1 cellular context compared by ENCODE assay signal in the genomic region with DNA sequence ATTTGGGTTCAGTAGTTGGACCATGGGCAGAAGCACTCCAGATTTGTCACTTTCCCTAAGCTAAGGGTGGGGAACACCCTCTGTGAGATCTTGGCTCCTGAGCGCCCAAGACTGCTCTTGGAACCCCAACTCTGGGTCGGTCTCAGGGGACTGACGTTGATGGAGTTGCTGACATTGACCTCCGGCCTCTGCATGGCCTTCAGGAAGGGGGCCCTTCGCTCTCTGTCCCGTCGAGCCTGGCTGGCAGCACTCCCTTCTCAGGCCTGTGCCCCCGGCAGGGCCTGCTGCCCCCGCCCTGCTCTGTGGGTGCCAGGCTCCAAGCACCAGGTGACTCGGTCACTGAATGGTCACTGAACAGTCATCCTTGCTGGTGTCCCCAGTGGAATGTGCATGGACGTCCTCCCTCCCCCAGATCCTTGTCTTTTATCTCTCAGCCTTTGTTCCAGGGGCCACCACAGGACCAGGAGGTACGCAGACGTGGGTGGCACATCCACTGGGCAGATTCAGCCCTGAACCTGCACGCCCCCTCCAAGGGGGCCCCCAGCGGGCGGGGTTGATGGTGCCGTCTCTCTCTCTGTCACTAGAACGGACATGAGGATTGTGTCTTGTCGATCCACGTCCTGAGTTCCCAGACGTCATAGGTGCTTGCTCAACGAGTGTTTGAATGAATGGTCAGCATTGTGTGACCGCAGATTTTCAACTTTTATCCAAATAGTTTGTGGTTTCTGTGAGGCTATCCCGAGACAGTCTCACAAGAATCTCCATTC.
TF ChIP-seq lines count a peak whose summit lies in the region.

No MANE protein-coding gene starts in this region.

TF ChIP-seq in HepG2, 621 proteins besides CTCF, POLR2A, EP300 and RAD21 (continued from another document and continues in another):
- peak; percentile 88 for TF ChIP-seq PATZ1 (CRISPR knock-in tag; IDR thresholded peaks at IDR 0.05)
- TF ChIP-seq HHEX (CRISPR knock-in tag; IDR thresholded peaks at IDR 0.05): no peak
- TF ChIP-seq KDM4B (CRISPR knock-in tag; IDR thresholded peaks at IDR 0.05): no peak
- TF ChIP-seq PPARG (CRISPR knock-in tag; conservative IDR thresholded peaks at IDR 0.05): 0 out of 2 replicates have a peak, but pooled peaks have one; percentile 22
- no peak for TF ChIP-seq NFAT5 (CRISPR knock-in tag; IDR thresholded peaks at IDR 0.05)
- TF ChIP-seq EHMT2 (IDR thresholded peaks at IDR 0.05; ENCODE audit: borderline replicate concordance, low read depth, low read length): no peak
- no peak for TF ChIP-seq HOXA3 (CRISPR knock-in tag; IDR thresholded peaks at IDR 0.05)
- TF ChIP-seq, protein P1, sequence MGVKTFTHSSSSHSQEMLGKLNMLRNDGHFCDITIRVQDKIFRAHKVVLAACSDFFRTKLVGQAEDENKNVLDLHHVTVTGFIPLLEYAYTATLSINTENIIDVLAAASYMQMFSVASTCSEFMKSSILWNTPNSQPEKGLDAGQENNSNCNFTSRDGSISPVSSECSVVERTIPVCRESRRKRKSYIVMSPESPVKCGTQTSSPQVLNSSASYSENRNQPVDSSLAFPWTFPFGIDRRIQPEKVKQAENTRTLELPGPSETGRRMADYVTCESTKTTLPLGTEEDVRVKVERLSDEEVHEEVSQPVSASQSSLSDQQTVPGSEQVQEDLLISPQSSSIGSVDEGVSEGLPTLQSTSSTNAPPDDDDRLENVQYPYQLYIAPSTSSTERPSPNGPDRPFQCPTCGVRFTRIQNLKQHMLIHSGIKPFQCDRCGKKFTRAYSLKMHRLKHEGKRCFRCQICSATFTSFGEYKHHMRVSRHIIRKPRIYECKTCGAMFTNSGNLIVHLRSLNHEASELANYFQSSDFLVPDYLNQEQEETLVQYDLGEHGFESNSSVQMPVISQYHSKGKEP (CRISPR knock-in tag; IDR thresholded peaks at IDR 0.05): no peak
- peak; percentile 96 for TF ChIP-seq MEIS2 (CRISPR knock-in tag; IDR thresholded peaks at IDR 0.05)
- no peak; the same call in 1 of the 2 replicates for TF ChIP-seq GABPB1 (CRISPR knock-in tag; IDR thresholded peaks at IDR 0.05)
- 0 out of 2 replicates have a peak, but pooled peaks have one; percentile 10 for TF ChIP-seq POLR2G (IDR thresholded peaks at IDR 0.05; ENCODE audit: low read depth, low read length)
- peak; percentile 63; the same call in 1 of the 2 replicates for TF ChIP-seq ZNF225 (CRISPR knock-in tag; IDR thresholded peaks at IDR 0.05)
- no peak for TF ChIP-seq ZNF800 (CRISPR knock-in tag; IDR thresholded peaks at IDR 0.05)
- 0 out of 2 replicates have a peak, but pooled peaks have one; percentile 64 for TF ChIP-seq ZNF33B (CRISPR knock-in tag; IDR thresholded peaks at IDR 0.05)
- peak; percentile 81; the same call in 1 of the 2 replicates for TF ChIP-seq AKAP8 (CRISPR knock-in tag; IDR thresholded peaks at IDR 0.05)
- no peak for TF ChIP-seq ZNF333 (CRISPR knock-in tag; IDR thresholded peaks at IDR 0.05; ENCODE audit: borderline replicate concordance)
- TF ChIP-seq, protein P2, sequence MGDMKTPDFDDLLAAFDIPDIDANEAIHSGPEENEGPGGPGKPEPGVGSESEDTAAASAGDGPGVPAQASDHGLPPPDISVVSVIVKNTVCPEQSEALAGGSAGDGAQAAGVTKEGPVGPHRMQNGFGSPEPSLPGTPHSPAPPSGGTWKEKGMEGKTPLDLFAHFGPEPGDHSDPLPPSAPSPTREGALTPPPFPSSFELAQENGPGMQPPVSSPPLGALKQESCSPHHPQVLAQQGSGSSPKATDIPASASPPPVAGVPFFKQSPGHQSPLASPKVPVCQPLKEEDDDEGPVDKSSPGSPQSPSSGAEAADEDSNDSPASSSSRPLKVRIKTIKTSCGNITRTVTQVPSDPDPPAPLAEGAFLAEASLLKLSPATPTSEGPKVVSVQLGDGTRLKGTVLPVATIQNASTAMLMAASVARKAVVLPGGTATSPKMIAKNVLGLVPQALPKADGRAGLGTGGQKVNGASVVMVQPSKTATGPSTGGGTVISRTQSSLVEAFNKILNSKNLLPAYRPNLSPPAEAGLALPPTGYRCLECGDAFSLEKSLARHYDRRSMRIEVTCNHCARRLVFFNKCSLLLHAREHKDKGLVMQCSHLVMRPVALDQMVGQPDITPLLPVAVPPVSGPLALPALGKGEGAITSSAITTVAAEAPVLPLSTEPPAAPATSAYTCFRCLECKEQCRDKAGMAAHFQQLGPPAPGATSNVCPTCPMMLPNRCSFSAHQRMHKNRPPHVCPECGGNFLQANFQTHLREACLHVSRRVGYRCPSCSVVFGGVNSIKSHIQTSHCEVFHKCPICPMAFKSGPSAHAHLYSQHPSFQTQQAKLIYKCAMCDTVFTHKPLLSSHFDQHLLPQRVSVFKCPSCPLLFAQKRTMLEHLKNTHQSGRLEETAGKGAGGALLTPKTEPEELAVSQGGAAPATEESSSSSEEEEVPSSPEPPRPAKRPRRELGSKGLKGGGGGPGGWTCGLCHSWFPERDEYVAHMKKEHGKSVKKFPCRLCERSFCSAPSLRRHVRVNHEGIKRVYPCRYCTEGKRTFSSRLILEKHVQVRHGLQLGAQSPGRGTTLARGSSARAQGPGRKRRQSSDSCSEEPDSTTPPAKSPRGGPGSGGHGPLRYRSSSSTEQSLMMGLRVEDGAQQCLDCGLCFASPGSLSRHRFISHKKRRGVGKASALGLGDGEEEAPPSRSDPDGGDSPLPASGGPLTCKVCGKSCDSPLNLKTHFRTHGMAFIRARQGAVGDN (CRISPR knock-in tag; IDR thresholded peaks at IDR 0.05): peak; percentile 68
- TF ChIP-seq TFAP4 (IDR thresholded peaks at IDR 0.05; ENCODE audit: borderline replicate concordance, low read depth): peak; percentile 37; the same call in 1 of the 2 replicates
- 0 out of 2 replicates have a peak, but pooled peaks have one; percentile 29 for TF ChIP-seq PCBP1 (IDR thresholded peaks at IDR 0.05; ENCODE audit: borderline replicate concordance, low read depth, low read length)
- no peak for TF ChIP-seq ZNF235 (CRISPR knock-in tag; IDR thresholded peaks at IDR 0.05; ENCODE audit: borderline replicate concordance)
- TF ChIP-seq TGIF2 (CRISPR knock-in tag; IDR thresholded peaks at IDR 0.05): no peak
- TF ChIP-seq ZNF274 (CRISPR knock-in tag; IDR thresholded peaks at IDR 0.05): peak; percentile 48
- TF ChIP-seq TBL1XR1 (IDR thresholded peaks at IDR 0.05; ENCODE audit: borderline replicate concordance, low read length, partially characterized antibody): no peak
- TF ChIP-seq PRDM10 (CRISPR knock-in tag; IDR thresholded peaks at IDR 0.05; ENCODE audit: low read depth): no peak
- TF ChIP-seq, protein P3, sequence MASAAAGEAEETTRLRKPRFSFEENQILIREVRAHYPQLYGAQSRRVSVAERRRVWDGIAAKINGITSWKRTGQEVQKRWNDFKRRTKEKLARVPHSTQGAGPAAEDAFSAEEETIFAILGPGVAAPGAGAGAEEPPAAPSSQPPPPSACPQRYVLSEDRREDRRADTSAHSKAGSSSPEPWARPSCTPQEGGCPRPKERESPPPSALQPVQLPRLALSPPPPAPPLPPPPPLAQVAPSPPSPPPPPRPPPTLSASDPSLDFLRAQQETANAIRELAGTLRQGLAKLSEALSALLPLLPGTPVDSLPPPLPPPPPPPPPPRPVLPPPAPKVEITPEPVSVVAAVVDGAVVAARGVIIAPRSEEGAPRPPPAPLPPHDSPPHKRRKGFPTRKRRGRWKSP (CRISPR knock-in tag; IDR thresholded peaks at IDR 0.05): no peak
- TF ChIP-seq ZNF292 (CRISPR knock-in tag; IDR thresholded peaks at IDR 0.05; ENCODE audit: borderline replicate concordance, low read depth): no peak
- no peak for TF ChIP-seq HNRNPUL1 (IDR thresholded peaks at IDR 0.05; ENCODE audit: low read depth, low read length)
- no peak for TF ChIP-seq ZNF672 (CRISPR knock-in tag; IDR thresholded peaks at IDR 0.05)
- TF ChIP-seq SOX6 (IDR thresholded peaks at IDR 0.05): no peak
- TF ChIP-seq SOX6 (CRISPR knock-in tag; IDR thresholded peaks at IDR 0.05): peak; percentile 73
- peak; percentile 28; the same call in 1 of the 2 replicates for TF ChIP-seq YEATS2 (CRISPR knock-in tag; IDR thresholded peaks at IDR 0.05; ENCODE audit: borderline replicate concordance)
- no peak for TF ChIP-seq ELF1 (CRISPR knock-in tag; IDR thresholded peaks at IDR 0.05)
